ENCODE assay signal across 8 cellular contexts in the genomic region with DNA sequence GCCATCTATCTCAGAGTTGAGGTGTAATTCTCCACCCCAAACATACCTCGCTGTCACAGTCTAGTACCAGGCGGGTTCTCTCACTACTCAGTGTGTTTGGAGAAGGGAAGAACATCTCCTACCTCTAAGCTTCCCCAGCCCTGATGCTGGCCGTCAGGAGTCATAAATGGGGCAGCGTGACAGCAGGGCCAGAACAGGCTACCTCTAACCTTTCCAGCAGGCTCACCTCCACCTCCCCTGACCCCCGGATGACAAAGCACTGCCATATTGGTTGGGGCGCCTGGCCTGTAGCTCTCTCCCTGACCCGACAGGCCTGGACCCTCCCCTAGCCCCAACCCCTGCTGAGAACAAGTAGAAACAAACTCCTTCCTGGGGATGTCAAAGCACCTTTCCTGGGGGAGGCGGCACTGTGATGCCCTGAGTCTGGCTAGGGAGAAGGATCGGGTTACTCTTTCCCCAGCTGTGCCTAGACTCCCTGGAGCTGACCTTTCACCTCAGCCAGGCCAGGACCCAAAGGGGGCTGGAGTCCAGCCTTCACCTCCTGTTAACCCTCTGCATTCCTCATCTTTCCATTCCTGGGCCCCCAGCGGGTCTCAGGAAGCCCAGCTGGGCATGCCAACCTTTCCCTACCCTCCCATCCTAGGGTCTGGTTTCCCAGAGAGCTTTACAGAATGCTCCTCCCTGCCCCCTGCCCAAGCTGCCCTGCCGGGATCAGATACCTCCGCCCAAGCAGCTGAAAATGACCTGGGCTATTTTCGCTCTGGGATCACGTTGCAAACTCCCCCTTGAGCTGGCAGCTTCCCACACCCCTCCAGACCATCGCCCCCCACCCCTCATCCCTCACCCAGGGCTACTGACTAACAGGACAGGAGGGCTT. TPM values are rescaled to one million over a fixed set of nuclear protein-coding genes. Genes with fewer than 3 reads are reported as not detected.
DNase-seq lines count a peak whose midpoint lies in the region; ATAC-seq, FAIRE-seq and TF ChIP-seq lines count a peak whose summit lies in the region.

No MANE protein-coding gene starts in this region.

- no peak for TF ChIP-seq POLR2A in A549 (IDR thresholded peaks at IDR 0.05; ENCODE audit: low read length)

- peaks cover 94% of the 10 kb centered on the region for H3K4me1 ChIP-seq in A549

- H3K4me2 ChIP-seq in A549: peak overlapping the region; percentile 85; the same call in 1 of the 3 replicates

- no peak overlapping the region for H3K4me3 ChIP-seq in A549

- no peak for ATAC-seq in A549
- no peak for ATAC-seq in effector memory CD8-positive, alpha-beta T cell (replicated peaks)

- H3K36me3 Mint-ChIP-seq in IgD-negative memory B cell (no peaks in the 10 kb centered on the region), nephron (ENCODE audit: low read depth) (no peaks in the 10 kb centered on the region)
- H3K36me3 Mint-ChIP-seq in effector memory CD8-positive, alpha-beta T cell (ENCODE audit: insufficient read depth): peaks cover 2% of the 10 kb centered on the region

- CTCF ChIA-PET in A549 (lab: Yijun Ruan, JAX): interaction anchor here (1.0 to 18.5 kb wide), 10 partner anchors 11 to 174 kb away, joined by 3 to 314 read pairs (median 4); a partner anchor contains a TSS

- no peak for TF ChIP-seq RAD21 in A549 (conservative IDR thresholded peaks at IDR 0.05 in 1 of 2, IDR thresholded peaks at IDR 0.05 in 1 of 2)

- POLR2A ChIA-PET in A549 (lab: Yijun Ruan, JAX): no interaction called here

- 78% methylated on average over 12 of the region's 15 CpGs for WGBS in A549 (ENCODE audit: missing lambda C conversion rate)

- no peaks in the 10 kb centered on the region for H3K9me3 ChIP-seq in A549

- TF ChIP-seq CTCF in A549 (IDR thresholded peaks at IDR 0.05) (no peak), nephron (IDR thresholded peaks at IDR 0.05; ENCODE audit: unreplicated experiment in 3 of 3) (no peak)

- TF ChIP-seq EP300 in A549 (IDR thresholded peaks at IDR 0.05): no peak

- H3K4me3 Mint-ChIP-seq in IgD-negative memory B cell (peak overlapping the region in 3 of 4 donors; percentile 53 to 85 (median 57)), nephron (peak overlapping the region; percentile 76 to 77 (median 77))
- peak overlapping the region; percentile 75 to 76 for H3K4me3 Mint-ChIP-seq in effector memory CD8-positive, alpha-beta T cell

- H3K27ac Mint-ChIP-seq in IgD-negative memory B cell: peak overlapping the region; percentile 18 to 89 (median 84)
- H3K27ac Mint-ChIP-seq in effector memory CD8-positive, alpha-beta T cell: peak overlapping the region; percentile 76 to 84
- peak overlapping the region; percentile 90 to 97 (median 95) for H3K27ac Mint-ChIP-seq in nephron

- FAIRE-seq in A549 (lab: Jason Lieb, UNC): no peak

- H3K9me3 Mint-ChIP-seq in IgD-negative memory B cell (no peaks in the 10 kb centered on the region), nephron (no peaks in the 10 kb centered on the region)
- H3K9me3 Mint-ChIP-seq in effector memory CD8-positive, alpha-beta T cell: no peaks in the 10 kb centered on the region

- H3K27me3 Mint-ChIP-seq in IgD-negative memory B cell (no peaks in the 10 kb centered on the region), nephron (ENCODE audit: low read depth) (no peaks in the 10 kb centered on the region)
- no peaks in the 10 kb centered on the region for H3K27me3 Mint-ChIP-seq in effector memory CD8-positive, alpha-beta T cell

- peak overlapping the region; percentile 61 to 72; a peak in 5 of 6 replicates for H3K27ac ChIP-seq in A549
- no peak overlapping the region for H3K27ac ChIP-seq in substantia nigra (ENCODE audit: low read depth, low read length, poor library complexity, severe bottlenecking)

- DNase-seq in A549 (ENCODE audit: low read depth in 1 of 2, low spot score in 1 of 2): no peak
- no peak for DNase-seq in effector memory CD8-positive, alpha-beta T cell
- no peak for DNase-seq in substantia nigra (lab: John Stamatoyannopoulos, UW)
- no peak for DNase-seq in germinal center (ENCODE audit: low spot score)
- no peak for DNase-seq in T1000 (lab: John Stamatoyannopoulos, UW)
- no peak for DNase-seq in SKM-1 (lab: John Stamatoyannopoulos, UW; ENCODE audit: unreplicated experiment)

- H3K4me1 Mint-ChIP-seq in IgD-negative memory B cell: peaks cover 7 to 32% (median 23%) of the 10 kb centered on the region in 3 donors
- H3K4me1 Mint-ChIP-seq in effector memory CD8-positive, alpha-beta T cell (ENCODE audit: low read depth in 2 of 2): peaks cover 28 to 44% of the 10 kb centered on the region in 2 donors
- H3K4me1 Mint-ChIP-seq in nephron: peaks cover 92% of the 10 kb centered on the region

TF ChIP-seq in A549, 52 proteins besides CTCF, POLR2A, EP300 and RAD21:
- TF ChIP-seq ESRRA (IDR thresholded peaks at IDR 0.05; ENCODE audit: borderline replicate concordance, low read length): no peak
- TF ChIP-seq RNF2 (IDR thresholded peaks at IDR 0.05; ENCODE audit: borderline replicate concordance, low read depth): no peak
- TF ChIP-seq ZFP36 (IDR thresholded peaks at IDR 0.05; ENCODE audit: borderline replicate concordance, partially characterized antibody): no peak
- no peak for TF ChIP-seq NR3C1 (IDR thresholded peaks at IDR 0.05)
- no peak for TF ChIP-seq BHLHE40 (IDR thresholded peaks at IDR 0.05; ENCODE audit: low read depth, low read length)
- TF ChIP-seq FOXS1 (CRISPR knock-in tag; IDR thresholded peaks at IDR 0.05): no peak
- no peak for TF ChIP-seq CHD2 (IDR thresholded peaks at IDR 0.05; ENCODE audit: low read length, partially characterized antibody)
- no peak for TF ChIP-seq FOSL2 (IDR thresholded peaks at IDR 0.05)
- TF ChIP-seq FOSL2 (CRISPR knock-in tag; IDR thresholded peaks at IDR 0.05): no peak
- no peak for TF ChIP-seq EHF (CRISPR knock-in tag; IDR thresholded peaks at IDR 0.05)
- no peak for TF ChIP-seq CBX8 (IDR thresholded peaks at IDR 0.05)
- TF ChIP-seq NPAS2 (CRISPR knock-in tag; IDR thresholded peaks at IDR 0.05; ENCODE audit: borderline replicate concordance): no peak
- TF ChIP-seq PHF8 (IDR thresholded peaks at IDR 0.05; ENCODE audit: borderline replicate concordance, low read depth): no peak
- TF ChIP-seq CHD4 (IDR thresholded peaks at IDR 0.05; ENCODE audit: borderline replicate concordance): no peak
- no peak for TF ChIP-seq ZNF302 (CRISPR knock-in tag; IDR thresholded peaks at IDR 0.05)
- no peak for TF ChIP-seq JUNB (IDR thresholded peaks at IDR 0.05)
- TF ChIP-seq CBX2 (IDR thresholded peaks at IDR 0.05; ENCODE audit: borderline replicate concordance, low read depth): no peak

RNA-seq across cellular contexts. Expression of a gene that starts 34.2 kb away (rescaled TPM):
- 1.3 and 2.6 TPM in 2 replicates for polyA plus RNA-seq in A549 (2011; rRNA removed)
- polyA plus RNA-seq in A549 (2012; cell fraction: cytosol; rRNA removed): 5.0 and 6.2 TPM in 2 replicates
- polyA plus RNA-seq in A549 (2012; cell fraction: nucleus; rRNA removed): 12.9 and 17.1 TPM in 2 replicates
- polyA plus RNA-seq in A549 (2017; fragmentation: RNase III; extraction: RNeasy Plus Mini Kit Qiagen cat#74134 plus additional on column Dnase treatment): 9.8 to 11.5 TPM (median 10.0 TPM) in 3 replicates
- polyA minus RNA-seq in A549 (2011; rRNA and poly(A)+ RNA removed): 2.9 and 3.6 TPM in 2 replicates
- 1.1 TPM for polyA plus RNA-seq in IgD-negative memory B cell
